In the genomic region with DNA sequence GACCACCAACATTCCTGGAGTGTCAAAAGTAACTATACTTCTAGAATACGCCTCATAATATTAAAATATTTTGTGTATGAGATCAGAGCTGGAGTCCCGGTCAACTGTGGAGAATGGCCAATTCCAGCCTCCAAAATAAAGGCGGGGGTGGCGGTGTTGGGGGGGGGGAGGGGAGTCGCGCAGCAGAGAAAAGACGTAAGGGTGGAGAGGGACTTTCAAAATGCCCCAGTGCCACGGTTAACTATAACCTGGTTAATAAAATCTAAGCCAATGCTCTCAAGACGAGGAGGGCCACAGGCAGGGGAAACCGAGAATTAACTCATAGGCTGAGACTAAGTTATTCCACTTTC, we compare ENCODE assay signal across 9 cellular contexts. TPM values are rescaled to one million over a fixed set of nuclear protein-coding genes. Genes with fewer than 3 reads are reported as not detected.
A peak's percentile ranks its signal among the peaks of the same experiment; 100 is the strongest.
DNase-seq lines count a peak whose midpoint lies in the region; ATAC-seq, FAIRE-seq and TF ChIP-seq lines count a peak whose summit lies in the region.
"Had no signal": no experiment of that assay in that cellular context is flagged by ENCODE, and none has a peak within 500 bp of the region (broad histone marks: within the 10 kb centered on the region; RNA-seq: fewer than 3 reads in every experiment).

No MANE protein-coding gene starts in this region.

- H3K4me2 ChIP-seq in endothelial cell of umbilical vein (ENCODE audit: insufficient read depth, low read length) = peak overlapping the region; percentile 100

- H3K36me3 ChIP-seq in endothelial cell of umbilical vein (ENCODE audit: control insufficient read depth in 2 of 2, extremely low read depth in 1 of 2, insufficient read depth in 2 of 2, low read length in 2 of 2) = no peaks in the 10 kb centered on the region
- no peaks in the 10 kb centered on the region for H3K36me3 ChIP-seq in muscle layer of colon (ENCODE audit: insufficient read depth, low read length)

- no peak overlapping the region for H2AFZ ChIP-seq in endothelial cell of umbilical vein (ENCODE audit: low read depth, low read length)

- dilution Hi-C loops in endothelial cell of umbilical vein (cut with MboI; ENCODE audit: extremely low pct_ligation_motif_present, low sequenced_read_pairs) = no loop called here

- intact Hi-C loops in endothelial cell of umbilical vein (cut with micrococcal nuclease) = loop anchor here (5.0 kb wide), 1 partner anchor 62 kb away; no protein-coding TSS in a partner anchor

- H3K27ac ChIP-seq in endothelial cell of umbilical vein (ENCODE audit: insufficient read depth, low read depth, low read length) = peak overlapping the region; percentile 99
- peak overlapping the region; percentile 99 for H3K27ac ChIP-seq in muscle layer of colon (ENCODE audit: low read depth, low read length)

- no peaks in the 10 kb centered on the region for H3K27me3 ChIP-seq in endothelial cell of umbilical vein (ENCODE audit: control insufficient read depth in 2 of 2, insufficient read depth in 2 of 2, low read length in 2 of 2)
- H3K27me3 ChIP-seq in muscle layer of colon (ENCODE audit: control insufficient read depth in 1 of 2, insufficient read depth in 2 of 2, low read length in 2 of 2) = no peaks in the 10 kb centered on the region

- ATAC-seq in HG03108 (IDR thresholded peaks at IDR 0.05; ENCODE audit: unreplicated experiment) (peak; percentile 8), HG03565 (IDR thresholded peaks at IDR 0.05; ENCODE audit: unreplicated experiment) (no peak), GM19023 (IDR thresholded peaks at IDR 0.05; ENCODE audit: unreplicated experiment) (no peak)

- no peaks in the 10 kb centered on the region for H4K20me1 ChIP-seq in endothelial cell of umbilical vein (replicated peaks; ENCODE audit: control insufficient read depth, extremely low read depth, insufficient read depth, low read length)

- DNase-seq in NCI-H2171 treated with DMSO at 0.1 percent for 48 hours (lab: John Stamatoyannopoulos, UW) (peak; percentile 37), NCI-H2171 (lab: John Stamatoyannopoulos, UW) (no peak), SW480 (ENCODE audit: low spot score) (peak; percentile 57), endothelial cell of umbilical vein (ENCODE audit: low read depth, low spot score) (peak; percentile 62)

- FAIRE-seq in endothelial cell of umbilical vein (lab: Jason Lieb, UNC) = no peak
- FAIRE-seq: islet of Langerhans had no signal

- peaks cover 42% of the 10 kb centered on the region for H3K4me1 ChIP-seq in endothelial cell of umbilical vein (ENCODE audit: control insufficient read depth, extremely low read depth, insufficient read depth, low read length)
- H3K4me1 ChIP-seq in muscle layer of colon (ENCODE audit: insufficient read depth, low read length) = peaks cover 19% of the 10 kb centered on the region

- TF ChIP-seq CTCF in endothelial cell of umbilical vein (IDR thresholded peaks at IDR 0.05; ENCODE audit: extremely low read depth in 1 of 2, insufficient read depth in 1 of 2, low read depth in 1 of 2, low read length in 2 of 2) = no peak

- no peak for TF ChIP-seq POLR2A in endothelial cell of umbilical vein (IDR thresholded peaks at IDR 0.05; ENCODE audit: low read depth, low read length)

- CTCF ChIA-PET in endothelial cell of umbilical vein (lab: Charles Lee) = interaction anchor here (0.6 to 2.5 kb wide), 4 partner anchors 10 to 242 kb away, joined by 3 to 8 read pairs (median 4); no protein-coding TSS in a partner anchor

- H3K9me3 ChIP-seq in endothelial cell of umbilical vein (replicated peaks; ENCODE audit: control insufficient read depth, insufficient read depth, low read length) (no peaks in the 10 kb centered on the region), muscle layer of colon (ENCODE audit: low read length) (no peaks in the 10 kb centered on the region)

- no TSS peak for BruUV-seq in endothelial cell of umbilical vein (replicated peaks; lab: Mats Ljungman, UMichigan)

- H3K9ac ChIP-seq in endothelial cell of umbilical vein (replicated peaks; ENCODE audit: extremely low read depth, insufficient read depth, low read length) (peak overlapping the region; percentile 100), muscle layer of colon (ENCODE audit: low read length) (peak overlapping the region; percentile 89)

- H3K9me1 ChIP-seq in endothelial cell of umbilical vein (replicated peaks; ENCODE audit: control insufficient read depth, extremely low read depth, insufficient read depth, low read length) = no peaks in the 10 kb centered on the region

- POLR2A ChIA-PET in endothelial cell of umbilical vein (lab: Charles Lee) = interaction anchor here (0.6 kb wide), 2 partner anchors 148 to 470 kb away, joined by 3 to 5 read pairs; no protein-coding TSS in a partner anchor

- H3K4me3 ChIP-seq in endothelial cell of umbilical vein (replicated peaks in 1 of 3; ENCODE audit: insufficient read depth in 1 of 3, low read depth in 1 of 3, low read length in 3 of 3) (peak overlapping the region; percentile 95 to 99 (median 99)), muscle layer of colon (ENCODE audit: low read depth in 1 of 2, low read length in 2 of 2) (peak overlapping the region; percentile 83 to 96)

- H3K79me2 ChIP-seq in endothelial cell of umbilical vein (ENCODE audit: control insufficient read depth, insufficient read depth, low read length) = peaks cover 62% of the 10 kb centered on the region

TF ChIP-seq in endothelial cell of umbilical vein, 7 proteins besides CTCF, POLR2A, EP300 and RAD21:
- no peak for TF ChIP-seq JUN (IDR thresholded peaks at IDR 0.05; ENCODE audit: borderline replicate concordance, insufficient read depth, insufficient read length, low read depth)
TF ChIP-seq in endothelial cell of umbilical vein: peak in this region for 0.

RNA-seq across cellular contexts. Expression of gene NUP153, which starts 1.3 kb away (rescaled TPM):
- total RNA-seq in endothelial cell of umbilical vein = 47.7 and 51.0 TPM in 2 replicates
- 22.0 and 22.6 TPM in 2 replicates for polyA plus RNA-seq in endothelial cell of umbilical vein
- 20.1 TPM in 2 replicates for polyA plus RNA-seq in endothelial cell of umbilical vein (2011; cell fraction: cytosol; rRNA removed)
- 43.2 and 52.6 TPM in 2 replicates for polyA plus RNA-seq in endothelial cell of umbilical vein (2011; cell fraction: nucleus; rRNA removed)
- 20.1 and 31.1 TPM in 2 replicates for polyA plus RNA-seq in endothelial cell of umbilical vein (2012)
- polyA minus RNA-seq in endothelial cell of umbilical vein = 36.6 and 39.7 TPM in 2 replicates
- polyA minus RNA-seq in endothelial cell of umbilical vein (2011; cell fraction: cytosol; rRNA and poly(A)+ RNA removed) = 33.9 TPM
- polyA minus RNA-seq in endothelial cell of umbilical vein (2011; cell fraction: nucleus; rRNA and poly(A)+ RNA removed) = 39.8 and 56.3 TPM in 2 replicates
